In genomic region chr9:131636593-131636992, GRCh38 we compare ENCODE assay signal across 13 cellular contexts.
A peak's percentile ranks its signal among the peaks of the same experiment; 100 is the strongest.
DNase-seq lines count a peak whose midpoint lies in the region; ATAC-seq and TF ChIP-seq lines count a peak whose summit lies in the region.
"Had no signal": no experiment of that assay in that cellular context is flagged by ENCODE, and none has a peak within 500 bp of the region (broad histone marks: within the 10 kb centered on the region; RNA-seq: fewer than 3 reads in every experiment).

No MANE protein-coding gene starts in this region.

- no peaks in the 10 kb centered on the region for H3K9me3 Mint-ChIP-seq in stimulated activated naive CD8-positive, alpha-beta T cell treated with anti-CD3 and anti-CD28 coated beads, Interleukin-15, Interleukin-2, amounts not matched to agents 100 ng/mL and 50 ng/mL, for 24 hours
- no peaks in the 10 kb centered on the region for H3K9me3 Mint-ChIP-seq in stimulated activated naive CD8-positive, alpha-beta T cell treated with anti-CD3 and anti-CD28 coated beads, Interleukin-15, amount 100 ng/mL, for 72 hours
- H3K9me3 Mint-ChIP-seq in MCF 10A (ENCODE audit: unreplicated experiment): no peaks in the 10 kb centered on the region
- H3K9me3 Mint-ChIP-seq in naive B cell: no peaks in the 10 kb centered on the region

- H3K27me3 Mint-ChIP-seq in stimulated activated naive CD8-positive, alpha-beta T cell treated with anti-CD3 and anti-CD28 coated beads, Interleukin-15, Interleukin-2, amounts not matched to agents 100 ng/mL and 50 ng/mL, for 24 hours: no peaks in the 10 kb centered on the region
- H3K27me3 Mint-ChIP-seq in stimulated activated naive CD8-positive, alpha-beta T cell treated with anti-CD3 and anti-CD28 coated beads, Interleukin-15, amount 100 ng/mL, for 72 hours: no peaks in the 10 kb centered on the region
- H3K27me3 Mint-ChIP-seq in MCF 10A (ENCODE audit: insufficient read depth, unreplicated experiment): no peaks in the 10 kb centered on the region
- H3K27me3 Mint-ChIP-seq in naive B cell: no peaks in the 10 kb centered on the region

- BruUV-seq in MCF 10A (replicated peaks; lab: Mats Ljungman, UMichigan): no TSS peak

- CTCF ChIA-PET in MCF 10A (lab: Yijun Ruan, JAX): interaction anchor here (0.9 to 1.8 kb wide), 3 partner anchors 10 to 75 kb away, joined by 4 to 7 read pairs (median 5); no protein-coding TSS in a partner anchor

- intact Hi-C loops in MCF 10A (cut with micrococcal nuclease): no loop called here

- no peak for ATAC-seq in stimulated activated naive CD8-positive, alpha-beta T cell treated with anti-CD3 and anti-CD28 coated beads, Interleukin-15, amount 100 ng/mL, for 72 hours
- ATAC-seq in naive B cell (ENCODE audit: low read depth in 2 of 2): no peak
- ATAC-seq in HG03097 (IDR thresholded peaks at IDR 0.05; ENCODE audit: low FRiP score, unreplicated experiment): no peak

- TF ChIP-seq CTCF in MCF 10A (IDR thresholded peaks at IDR 0.05; ENCODE audit: unreplicated experiment): no peak

- POLR2A ChIA-PET in MCF 10A (lab: Yijun Ruan, JAX): interaction anchor here (0.7 to 5.4 kb wide), 8 partner anchors 16 to 102 kb away, joined by 3 to 44 read pairs (median 16); no protein-coding TSS in a partner anchor

- H3K4me1 Mint-ChIP-seq in stimulated activated naive CD8-positive, alpha-beta T cell treated with anti-CD3 and anti-CD28 coated beads, Interleukin-15, Interleukin-2, amounts not matched to agents 100 ng/mL and 50 ng/mL, for 24 hours (ENCODE audit: low read depth): peaks cover 48% of the 10 kb centered on the region
- peaks cover 41% of the 10 kb centered on the region for H3K4me1 Mint-ChIP-seq in stimulated activated naive CD8-positive, alpha-beta T cell treated with anti-CD3 and anti-CD28 coated beads, Interleukin-15, amount 100 ng/mL, for 72 hours
- H3K4me1 Mint-ChIP-seq in MCF 10A (ENCODE audit: insufficient read depth, unreplicated experiment): peaks cover 30% of the 10 kb centered on the region
- peaks cover 14 to 31% (median 25%) of the 10 kb centered on the region in 3 donors for H3K4me1 Mint-ChIP-seq in naive B cell

- DNase-seq in stimulated activated naive CD8-positive, alpha-beta T cell treated with anti-CD3 and anti-CD28 coated beads, Interleukin-15, amount 100 ng/mL, for 72 hours: no peak
- DNase-seq in MCF 10A (ENCODE audit: unreplicated experiment) (no peak), naive B cell (no peak), AG20443 (ENCODE audit: low spot score) (no peak), SW 1271 (lab: John Stamatoyannopoulos, UW) (no peak), NCI-H510A treated with DMSO at 0.1 percent for 48 hours (lab: John Stamatoyannopoulos, UW) (no peak)
- DNase-seq: C1 segment of cervical spinal cord; effector CD8-positive, alpha-beta T cell; NCI-H510A; stimulated activated CD4-positive, alpha-beta T cell treated with anti-CD3 and anti-CD28 coated beads, Interleukin-4, amount 100 ng/mL, for 1 hour; trophoblast cell had no signal

- H3K4me3 Mint-ChIP-seq in stimulated activated naive CD8-positive, alpha-beta T cell treated with anti-CD3 and anti-CD28 coated beads, Interleukin-15, Interleukin-2, amounts not matched to agents 100 ng/mL and 50 ng/mL, for 24 hours: no peak overlapping the region
- no peak overlapping the region for H3K4me3 Mint-ChIP-seq in stimulated activated naive CD8-positive, alpha-beta T cell treated with anti-CD3 and anti-CD28 coated beads, Interleukin-15, amount 100 ng/mL, for 72 hours
- no peak overlapping the region for H3K4me3 Mint-ChIP-seq in MCF 10A (ENCODE audit: unreplicated experiment)
- no peak overlapping the region for H3K4me3 Mint-ChIP-seq in naive B cell

- H3K36me3 Mint-ChIP-seq in stimulated activated naive CD8-positive, alpha-beta T cell treated with anti-CD3 and anti-CD28 coated beads, Interleukin-15, Interleukin-2, amounts not matched to agents 100 ng/mL and 50 ng/mL, for 24 hours (ENCODE audit: low read depth): peaks cover 51% of the 10 kb centered on the region
- H3K36me3 Mint-ChIP-seq in MCF 10A (ENCODE audit: insufficient read depth, unreplicated experiment): peaks cover 16% of the 10 kb centered on the region
- peaks cover 4 to 30% of the 10 kb centered on the region in 2 donors for H3K36me3 Mint-ChIP-seq in naive B cell

- H3K27ac Mint-ChIP-seq in stimulated activated naive CD8-positive, alpha-beta T cell treated with anti-CD3 and anti-CD28 coated beads, Interleukin-15, Interleukin-2, amounts not matched to agents 100 ng/mL and 50 ng/mL, for 24 hours: peak overlapping the region; percentile 80
- peak overlapping the region in 1 of 2 donors; percentile 7 for H3K27ac Mint-ChIP-seq in stimulated activated naive CD8-positive, alpha-beta T cell treated with anti-CD3 and anti-CD28 coated beads, Interleukin-15, amount 100 ng/mL, for 72 hours
- H3K27ac Mint-ChIP-seq in MCF 10A (ENCODE audit: low read depth, unreplicated experiment) (peak overlapping the region; percentile 77), naive B cell (peak overlapping the region in 5 of 6 donors; percentile 24 to 89 (median 70))
